ENCODE assay signal across 8 cellular contexts in the genomic region with DNA sequence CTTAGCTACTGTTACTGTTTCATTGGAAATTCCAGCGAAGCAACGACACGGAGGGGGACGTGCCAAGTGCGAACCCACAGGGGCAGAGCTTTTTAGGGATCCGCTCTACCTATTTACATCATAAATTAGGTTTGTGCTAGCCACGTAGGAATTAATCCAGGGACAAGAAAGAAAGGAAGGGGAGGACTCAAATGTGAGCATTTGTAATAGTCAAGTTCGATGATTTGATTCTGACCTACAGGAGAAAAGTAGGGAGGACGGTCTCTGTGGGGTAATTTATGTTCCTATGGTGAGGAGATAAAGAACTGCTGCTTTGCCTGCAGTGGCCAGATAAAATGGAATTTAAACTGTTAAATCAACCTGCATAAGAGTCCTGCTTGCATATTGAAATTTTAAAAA. TPM values are rescaled to one million over a fixed set of nuclear protein-coding genes. Genes with fewer than 3 reads are reported as not detected.
DNase-seq lines count a peak whose midpoint lies in the region; ATAC-seq and TF ChIP-seq lines count a peak whose summit lies in the region.

No MANE protein-coding gene starts in this region.

- BruUV-seq in Calu3 (replicated peaks; lab: Mats Ljungman, UMichigan): no TSS peak

- H3K27me3 Mint-ChIP-seq in Calu3 (ENCODE audit: unreplicated experiment): no peaks in the 10 kb centered on the region
- H3K27me3 Mint-ChIP-seq in endodermal cell (ENCODE audit: insufficient read depth): no peaks in the 10 kb centered on the region
- H3K27me3 Mint-ChIP-seq in osteocyte (ENCODE audit: unreplicated experiment): no peaks in the 10 kb centered on the region

- peaks cover 30% of the 10 kb centered on the region for H3K36me3 Mint-ChIP-seq in Calu3 (ENCODE audit: insufficient read depth, unreplicated experiment)
- no peaks in the 10 kb centered on the region for H3K36me3 Mint-ChIP-seq in endodermal cell (ENCODE audit: low read depth)
- H3K36me3 Mint-ChIP-seq in osteocyte (ENCODE audit: unreplicated experiment): no peaks in the 10 kb centered on the region

- TF ChIP-seq CTCF in Calu3 (IDR thresholded peaks at IDR 0.05; ENCODE audit: unreplicated experiment) (no peak), endodermal cell (conservative IDR thresholded peaks at IDR 0.05) (no peak), osteocyte (IDR thresholded peaks at IDR 0.05) (no peak)

- H3K27me3 ChIP-seq in endodermal cell (ENCODE audit: control insufficient read depth, insufficient read depth, low read length, poor library complexity, severe bottlenecking): no peaks in the 10 kb centered on the region

- 0 to 3% methylated on average over 1 to 7 of the region's 9 CpGs for whole genome bisulfite sequencing in endodermal cell (ENCODE audit: insufficient coverage in 1 of 2, insufficient read length in 1 of 2), 2 experiments

- H3K9ac ChIP-seq in endodermal cell (ENCODE audit: extremely low read depth, low read length, poor library complexity, severe bottlenecking): peak overlapping the region; percentile 83

- H3K27ac Mint-ChIP-seq in Calu3 (ENCODE audit: unreplicated experiment) (peak overlapping the region; percentile 76), endodermal cell (peak overlapping the region; percentile 96), osteocyte (ENCODE audit: unreplicated experiment) (peak overlapping the region; percentile 86)

- peak overlapping the region; percentile 86 for H3K27ac ChIP-seq in endodermal cell (ENCODE audit: low read depth, low read length)

- ATAC-seq in HG03196 (IDR thresholded peaks at IDR 0.05; ENCODE audit: unreplicated experiment) (no peak), HG02798 (IDR thresholded peaks at IDR 0.05; ENCODE audit: poor library complexity, unreplicated experiment) (no peak), GM18868 (IDR thresholded peaks at IDR 0.05; ENCODE audit: unreplicated experiment) (no peak)

- no peaks in the 10 kb centered on the region for H3K9me3 Mint-ChIP-seq in Calu3 (ENCODE audit: low read depth, unreplicated experiment)
- peaks cover 47% of the 10 kb centered on the region for H3K9me3 Mint-ChIP-seq in endodermal cell
- H3K9me3 Mint-ChIP-seq in osteocyte (ENCODE audit: unreplicated experiment): peaks cover 3% of the 10 kb centered on the region

- DNase-seq in Calu3 (no peak), OCI-M1 (lab: John Stamatoyannopoulos, UW) (peak; percentile 90), endodermal cell (no peak), osteocyte (ENCODE audit: extremely low spot score, unreplicated experiment) (no peak), glomerular visceral epithelial cell (ENCODE audit: extremely low spot score) (no peak)

- H3K4me1 Mint-ChIP-seq in Calu3 (ENCODE audit: low read depth, unreplicated experiment) (no peaks in the 10 kb centered on the region), endodermal cell (peaks cover 7% of the 10 kb centered on the region), osteocyte (ENCODE audit: unreplicated experiment) (peaks cover 29% of the 10 kb centered on the region)

- H3K4me3 Mint-ChIP-seq in Calu3 (ENCODE audit: low read depth, unreplicated experiment) (peak overlapping the region; percentile 90), endodermal cell (peak overlapping the region; percentile 87), osteocyte (ENCODE audit: unreplicated experiment) (peak overlapping the region; percentile 80)

- intact Hi-C loops in Calu3 (cut with micrococcal nuclease; ENCODE audit: unreplicated experiment): no loop called here

- peak overlapping the region; percentile 86 for H3K4me3 ChIP-seq in endodermal cell (ENCODE audit: low read length)

- H3K4me1 ChIP-seq in endodermal cell (ENCODE audit: control insufficient read depth, insufficient read depth, low read length): no peaks in the 10 kb centered on the region

- H3K36me3 ChIP-seq in endodermal cell (ENCODE audit: control insufficient read depth, insufficient read depth, low read length): no peaks in the 10 kb centered on the region

- H3K9me3 ChIP-seq in endodermal cell (ENCODE audit: control insufficient read depth, low read length): no peaks in the 10 kb centered on the region

- CTCF ChIA-PET in Calu3 (lab: Charles Lee): interaction anchor here (1.3 kb wide), 1 partner anchor 132 kb away, joined by 4 read pairs; no protein-coding TSS in a partner anchor

RNA-seq across cellular contexts. Expression of gene INTS6L, which starts 1.7 kb away (rescaled TPM):
- total RNA-seq in Calu3 (2022) (5.7 and 7.2 TPM in 2 replicates), endodermal cell (1 to 10 TPM; 7.3 to 9.1 TPM), osteocyte (5.3 and 6.4 TPM in 2 replicates)
- polyA plus RNA-seq in endodermal cell (2013, experiment 1 of 2): 16.1 TPM
- polyA plus RNA-seq in endodermal cell (2013, experiment 2 of 2): 14.2 TPM
